ENCODE assay signal across 10 cellular contexts in the genomic region with DNA sequence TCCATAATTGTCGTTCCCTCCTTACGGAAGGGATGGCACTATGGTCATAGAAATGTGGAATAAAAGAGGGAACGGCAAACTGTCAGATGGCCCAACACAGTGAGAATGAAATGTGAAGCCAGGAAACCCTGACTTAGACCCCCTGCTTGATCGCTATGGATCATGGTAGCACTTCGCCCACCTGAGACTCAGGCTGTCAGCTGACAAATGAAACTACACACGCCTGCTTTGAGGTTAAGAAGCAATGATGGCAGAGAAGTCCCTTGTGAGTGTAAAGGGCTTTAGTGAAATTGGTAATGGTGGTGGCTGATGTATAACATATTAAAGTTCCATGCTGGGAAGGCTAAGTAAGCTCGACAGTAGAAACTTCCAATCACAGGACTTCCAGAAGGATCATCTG.
DNase-seq lines count a peak whose midpoint lies in the region; ATAC-seq and TF ChIP-seq lines count a peak whose summit lies in the region.
"Had no signal": no experiment of that assay in that cellular context is flagged by ENCODE, and none has a peak within 500 bp of the region (broad histone marks: within the 10 kb centered on the region; RNA-seq: fewer than 3 reads in every experiment).

No MANE protein-coding gene starts in this region.

- in situ Hi-C loops in transverse colon (cut with MboI; ENCODE audit: low pct_ligation_motif_present in 1 of 4, low pct_unique_long_range_greater_than_20kb in 1 of 4, low sequenced_read_pairs in 3 of 4), result no loop called here

- H3K36me3 ChIP-seq in heart right ventricle (peaks cover 0 to 10% (median 0%) of the 10 kb centered on the region in 9 donors), transverse colon (no peaks in the 10 kb centered on the region)

- no peak overlapping the region for H3K4me3 ChIP-seq in heart right ventricle
- no peak overlapping the region for H3K4me3 ChIP-seq in transverse colon

- H3K4me1 Mint-ChIP-seq in activated T-helper 17 cell treated with anti-CD3 and anti-CD28 coated beads, Interleukin-2, amount 50 U/mL, for 72 hours, result peaks cover 57% of the 10 kb centered on the region
- H3K4me1 Mint-ChIP-seq in mesothelial cell of epicardium, result peaks cover 43% of the 10 kb centered on the region
- H3K4me1 Mint-ChIP-seq: naive B cell had no signal

- H3K27ac Mint-ChIP-seq in activated T-helper 17 cell treated with anti-CD3 and anti-CD28 coated beads, Interleukin-2, amount 50 U/mL, for 72 hours, result peak overlapping the region; percentile 89
- peak overlapping the region; percentile 74 for H3K27ac Mint-ChIP-seq in mesothelial cell of epicardium

- TF ChIP-seq CTCF in heart right ventricle (IDR thresholded peaks at IDR 0.05), result no peak
- no peak for TF ChIP-seq CTCF in mesothelial cell of epicardium (IDR thresholded peaks at IDR 0.05; ENCODE audit: unreplicated experiment)
- TF ChIP-seq CTCF in transverse colon (IDR thresholded peaks at IDR 0.05), result no peak

- no peaks in the 10 kb centered on the region for H3K9me3 Mint-ChIP-seq in activated T-helper 17 cell treated with anti-CD3 and anti-CD28 coated beads, Interleukin-2, amount 50 U/mL, for 72 hours
- peaks cover 11% of the 10 kb centered on the region for H3K9me3 Mint-ChIP-seq in mesothelial cell of epicardium

- H3K4me1 ChIP-seq in heart right ventricle (peaks cover 20 to 52% (median 45%) of the 10 kb centered on the region in 9 donors), transverse colon (peaks cover 14 to 43% (median 28%) of the 10 kb centered on the region in 4 donors)

- DNase-seq in heart right ventricle, result no peak
- DNase-seq in left ventricle myocardium superior, result no peak
- no peak for DNase-seq in mesothelial cell of epicardium (ENCODE audit: low spot score in 2 of 2, unreplicated experiment in 2 of 2)
- DNase-seq in transverse colon, result no peak
- DNase-seq in NCI-H187 (lab: John Stamatoyannopoulos, UW), result no peak
- DNase-seq: naive B cell had no signal

- peaks cover 77% of the 10 kb centered on the region for H3K36me3 Mint-ChIP-seq in activated T-helper 17 cell treated with anti-CD3 and anti-CD28 coated beads, Interleukin-2, amount 50 U/mL, for 72 hours (ENCODE audit: low read depth)
- peaks cover 45% of the 10 kb centered on the region for H3K36me3 Mint-ChIP-seq in mesothelial cell of epicardium
- H3K36me3 Mint-ChIP-seq: naive B cell had no signal

- TF ChIP-seq POLR2A in transverse colon (IDR thresholded peaks at IDR 0.05), result no peak

- 81 to 85% methylated on average over 7 of the region's 7 CpGs for WGBS in heart right ventricle, 2 donors
- WGBS in transverse colon (ENCODE audit: low coverage in 1 of 2), 2 donors, result 90% methylated on average over 7 of the region's 7 CpGs

- H3K27me3 ChIP-seq in heart right ventricle, result no peaks in the 10 kb centered on the region
- no peaks in the 10 kb centered on the region for H3K27me3 ChIP-seq in transverse colon

- intact Hi-C loops in heart right ventricle (cut with DNase I), result no loop called here
- intact Hi-C loops in left ventricle myocardium superior (cut with micrococcal nuclease), result no loop called here
- intact Hi-C loops in transverse colon (cut with DNase I; ENCODE audit: low total_unique reads), result no loop called here

- peak overlapping the region; percentile 70 for H3K4me3 Mint-ChIP-seq in activated T-helper 17 cell treated with anti-CD3 and anti-CD28 coated beads, Interleukin-2, amount 50 U/mL, for 72 hours
- no peak overlapping the region for H3K4me3 Mint-ChIP-seq in mesothelial cell of epicardium
- H3K4me3 Mint-ChIP-seq: naive B cell had no signal

- H3K27ac ChIP-seq in heart right ventricle, result peak overlapping the region; percentile 19 to 93 (median 62)
- peak overlapping the region; percentile 71 to 78 (median 73) for H3K27ac ChIP-seq in transverse colon

- H3K27me3 Mint-ChIP-seq in activated T-helper 17 cell treated with anti-CD3 and anti-CD28 coated beads, Interleukin-2, amount 50 U/mL, for 72 hours, result no peaks in the 10 kb centered on the region
- H3K27me3 Mint-ChIP-seq in mesothelial cell of epicardium (ENCODE audit: low read depth), result no peaks in the 10 kb centered on the region
- H3K27me3 Mint-ChIP-seq: activated CD8-positive, alpha-beta memory T cell treated with anti-CD3 and anti-CD28 coated beads, Interleukin-2, amount 10 ng/mL, durations not matched to agents 7 days and 5 days had no signal

- ATAC-seq in heart right ventricle, result no peak
- no peak for ATAC-seq in left ventricle myocardium superior
- ATAC-seq in activated T-helper 17 cell treated with anti-CD3 and anti-CD28 coated beads, Interleukin-2, amount 50 U/mL, for 72 hours (replicated peaks), result peak; percentile 25
- ATAC-seq in GM21367 (IDR thresholded peaks at IDR 0.05; ENCODE audit: unreplicated experiment), result no peak
- ATAC-seq in GM21515 (IDR thresholded peaks at IDR 0.05; ENCODE audit: unreplicated experiment), result no peak

- H3K9me3 ChIP-seq in heart right ventricle (peaks cover 0 to 20% (median 0%) of the 10 kb centered on the region in 11 donors), transverse colon (no peaks in the 10 kb centered on the region)

- TF ChIP-seq EP300 in transverse colon (IDR thresholded peaks at IDR 0.05; ENCODE audit: low read depth), result no peak
